18 cellular contexts compared by ENCODE assay signal in the genomic region with DNA sequence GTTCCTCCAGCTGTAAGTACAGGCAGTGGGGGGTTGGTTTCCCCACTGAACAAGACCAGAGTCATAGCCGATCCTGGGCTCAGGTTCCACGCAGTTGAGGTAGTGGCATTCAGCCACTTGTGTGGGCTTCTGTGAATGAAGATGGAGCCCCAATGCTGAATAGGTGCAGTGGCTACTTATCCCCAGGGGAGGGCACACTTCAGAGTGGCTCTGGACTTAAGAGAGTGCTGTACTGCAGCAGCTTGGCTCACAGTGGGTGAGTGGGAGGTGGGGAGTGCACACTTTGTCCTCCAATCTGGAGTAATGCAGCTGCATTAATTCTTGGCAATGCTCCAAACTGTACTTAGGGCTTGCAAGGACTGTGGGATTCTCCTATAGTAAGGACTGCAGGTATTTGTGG.
DNase-seq lines count a peak whose midpoint lies in the region; ATAC-seq and TF ChIP-seq lines count a peak whose summit lies in the region.
"Had no signal": no experiment of that assay in that cellular context is flagged by ENCODE, and none has a peak within 500 bp of the region (broad histone marks: within the 10 kb centered on the region; RNA-seq: fewer than 3 reads in every experiment).

No MANE protein-coding gene starts in this region.

- intact Hi-C loops in CD14-positive monocyte (cut with micrococcal nuclease) = no loop called here

- H3K4me1 Mint-ChIP-seq in endothelial cell (ENCODE audit: unreplicated experiment) (no peaks in the 10 kb centered on the region), CD14-positive monocyte (no peaks in the 10 kb centered on the region)
- H3K4me1 Mint-ChIP-seq: nephron had no signal

- H3K4me3 Mint-ChIP-seq in endothelial cell (ENCODE audit: unreplicated experiment) (no peak overlapping the region), CD14-positive monocyte (no peak overlapping the region)
- H3K4me3 Mint-ChIP-seq: activated T-helper 1 cell treated with anti-CD3 and anti-CD28 coated beads, Interleukin-12 subunit alpha, Interleukin-12 subunit beta, Interleukin-2, Interleukin-4 antibody, amounts not matched to agents 30 ng/mL and 10 ng/mL and 1 ng/mL, durations not matched to agents 14 hours and 24 hours and 36 hours; CD4-positive, CD25-positive, alpha-beta regulatory T cell; nephron had no signal

- no peak overlapping the region for H3K4me3 ChIP-seq in BE2C (ENCODE audit: low read depth, low read length)
- H3K4me3 ChIP-seq: lower lobe of right lung, uterus had no signal

- H3K36me3 Mint-ChIP-seq in endothelial cell (ENCODE audit: low read depth, unreplicated experiment) = peaks cover 13% of the 10 kb centered on the region
- H3K36me3 Mint-ChIP-seq in CD14-positive monocyte = no peaks in the 10 kb centered on the region

- no peaks in the 10 kb centered on the region; the same call in 1 of the 2 replicates for H3K36me3 ChIP-seq in BE2C
- H3K36me3 ChIP-seq: lower lobe of right lung, uterus had no signal

- no peaks in the 10 kb centered on the region for H3K27me3 ChIP-seq in BE2C
- H3K27me3 ChIP-seq: uterus had no signal

- H3K9me3 ChIP-seq in BE2C = no peaks in the 10 kb centered on the region

- H3K4me1 ChIP-seq in BE2C = no peaks in the 10 kb centered on the region; the same call in 1 of the 2 replicates
- H3K4me1 ChIP-seq: lower lobe of right lung, uterus had no signal

- DNase-seq in BE2C (peak; percentile 69), NCI-H146 treated with DMSO at 0.1 percent for 48 hours (lab: John Stamatoyannopoulos, UW; ENCODE audit: unreplicated experiment) (peak; percentile 35), endothelial cell (ENCODE audit: low spot score) (peak; percentile 8), nucleus accumbens (lab: John Stamatoyannopoulos, UW) (no peak), CD14-positive monocyte (ENCODE audit: low spot score) (no peak)
- DNase-seq in stimulated activated CD4-positive, alpha-beta T cell treated with anti-CD3 and anti-CD28 coated beads, Interleukin-12 subunit alpha, Interleukin-12 subunit beta, amount 100 ng/mL, for 4 hours = no peak
- DNase-seq: activated CD4-positive, alpha-beta T cell treated with anti-CD3 and anti-CD28 coated beads for 48 hours; GF-D8; HCEC 1CT; lower lobe of right lung; NCI-H226; stimulated activated naive CD4-positive, alpha-beta T cell treated with Interleukin-2 at 50 U/mL for 16 hours; uterus had no signal

- H3K27ac Mint-ChIP-seq in endothelial cell (ENCODE audit: unreplicated experiment) (no peak overlapping the region), CD14-positive monocyte (no peak overlapping the region)
- H3K27ac Mint-ChIP-seq: activated T-helper 1 cell treated with anti-CD3 and anti-CD28 coated beads, Interleukin-12 subunit alpha, Interleukin-12 subunit beta, Interleukin-2, Interleukin-4 antibody, amounts not matched to agents 30 ng/mL and 10 ng/mL and 1 ng/mL, durations not matched to agents 14 hours and 24 hours and 36 hours; nephron had no signal

- peaks cover 5% of the 10 kb centered on the region for H3K9me3 Mint-ChIP-seq in endothelial cell (ENCODE audit: unreplicated experiment)
- H3K9me3 Mint-ChIP-seq in CD14-positive monocyte = peaks cover 13 to 28% (median 18%) of the 10 kb centered on the region in 7 donors

- TF ChIP-seq CTCF in BE2C (IDR thresholded peaks at IDR 0.05; ENCODE audit: low read depth, low read length) (peak; percentile 65), GM12872 (IDR thresholded peaks at IDR 0.05; ENCODE audit: insufficient read depth, low read depth, low read length) (peak; percentile 37; the same call in 1 of the 3 replicates), endothelial cell (IDR thresholded peaks at IDR 0.05; ENCODE audit: unreplicated experiment) (no peak), CD14-positive monocyte (IDR thresholded peaks at IDR 0.05) (no peak)

- H3K27me3 Mint-ChIP-seq in endothelial cell (ENCODE audit: unreplicated experiment) (peaks cover 2% of the 10 kb centered on the region), CD14-positive monocyte (ENCODE audit: low read depth in 3 of 3) (no peaks in the 10 kb centered on the region)
- H3K27me3 Mint-ChIP-seq: CD4-positive, CD25-positive, alpha-beta regulatory T cell had no signal

- no peak for ATAC-seq in HG02870 (IDR thresholded peaks at IDR 0.05; ENCODE audit: unreplicated experiment)
- ATAC-seq: lower lobe of right lung had no signal

Comparison
In these comparisons a context has a peak if more than half of its experiments do, and no peak if none do; other contexts are left out.
1. DNase-seq: peak in BE2C (single experiment), NCI-H146 treated with DMSO at 0.1 percent for 48 hours (single experiment) and endothelial cell (single experiment); none in nucleus accumbens (0 of 56), stimulated activated CD4-positive, alpha-beta T cell treated with anti-CD3 and anti-CD28 coated beads, Interleukin-12 subunit alpha, Interleukin-12 subunit beta, amount 100 ng/mL, for 4 hours (single experiment) and CD14-positive monocyte (single experiment).
2. CTCF ChIP-seq: peak in BE2C (single experiment) and GM12872 (single experiment); none in endothelial cell (single experiment) and CD14-positive monocyte (single experiment).